In genomic region chr10:11673346-11674330, GRCh38 we compare ENCODE assay signal across 1 cellular context.
TF ChIP-seq lines count a peak whose summit lies in the region.

No MANE protein-coding gene starts in this region.

TF ChIP-seq in HepG2, 621 proteins besides CTCF, POLR2A, EP300 and RAD21 (continued from another document):
- TF ChIP-seq ZNF280D (CRISPR knock-in tag; IDR thresholded peaks at IDR 0.05) (no peak), ZBTB1 (CRISPR knock-in tag; IDR thresholded peaks at IDR 0.05; ENCODE audit: borderline replicate concordance) (no peak), ZNF749 (CRISPR knock-in tag; IDR thresholded peaks at IDR 0.05; ENCODE audit: borderline replicate concordance) (no peak), ZSCAN21 (CRISPR knock-in tag; IDR thresholded peaks at IDR 0.05; ENCODE audit: borderline replicate concordance) (no peak), EZH2 (conservative IDR thresholded peaks at IDR 0.05; ENCODE audit: low read depth, low read length) (no peak), RFXAP (CRISPR knock-in tag; IDR thresholded peaks at IDR 0.05; ENCODE audit: borderline replicate concordance) (no peak), CEBPB (IDR thresholded peaks at IDR 0.05; ENCODE audit: borderline replicate concordance, low read depth, low read length) (no peak)
